In genomic region chr15:80989110-80989517, GRCh38 we compare ENCODE assay signal across 8 cellular contexts. TPM values are rescaled to one million over a fixed set of nuclear protein-coding genes. Genes with fewer than 3 reads are reported as not detected.
DNase-seq lines count a peak whose midpoint lies in the region; ATAC-seq lines count a peak whose summit lies in the region.

No MANE protein-coding gene starts in this region.

- DNase-seq in activated T-helper 2 cell treated with anti-CD3 and anti-CD28 coated beads, Interferon-gamma antibody, Interleukin-2, Interleukin-4, amounts not matched to agents 10 μg/mL and 5 μg/mL and 100 μg/mL, durations not matched to agents 14 hours and 24 hours and 36 hours (ENCODE audit: low spot score): no peak
- DNase-seq in iPS-NIHi11 (ENCODE audit: low spot score): peak; percentile 39
- no peak for DNase-seq in AG20443 (ENCODE audit: low spot score)
- no peak for DNase-seq in NCI-H1694 treated with DMSO at 0.1 percent for 48 hours (lab: John Stamatoyannopoulos, UW)

- H3K9me3 Mint-ChIP-seq in activated T-helper 2 cell treated with anti-CD3 and anti-CD28 coated beads, Interferon-gamma antibody, Interleukin-2, Interleukin-4, amounts not matched to agents 10 μg/mL and 5 μg/mL and 100 μg/mL, durations not matched to agents 14 hours and 24 hours and 36 hours: no peaks in the 10 kb centered on the region
- no peaks in the 10 kb centered on the region for H3K9me3 Mint-ChIP-seq in stimulated activated memory B cell treated with anti-CD40 and anti-IgM and Interleukin-4, amounts not matched to agents 10 μg/mL and 1 μg/mL and 100 μg/mL, for 72 hours

- intact Hi-C loops in activated T-helper 2 cell treated with anti-CD3 and anti-CD28 coated beads, Interferon-gamma antibody, Interleukin-2, Interleukin-4, amounts not matched to agents 10 μg/mL and 5 μg/mL and 100 μg/mL, durations not matched to agents 14 hours and 24 hours and 36 hours (cut with micrococcal nuclease): loop anchor here (5.0 kb wide), 2 partner anchors 33 to 292 kb away; partner anchors contain the start of gene ABHD17C

- ATAC-seq in HG03045 (IDR thresholded peaks at IDR 0.05; ENCODE audit: unreplicated experiment) (peak; percentile 2), HG03439 (IDR thresholded peaks at IDR 0.05; ENCODE audit: unreplicated experiment) (no peak)
- peak; percentile 0 for ATAC-seq in stimulated activated memory B cell treated with anti-CD40 and anti-IgM and Interleukin-4, amounts not matched to agents 10 μg/mL and 1 μg/mL and 100 μg/mL, for 72 hours

- H3K4me3 ChIP-seq in GM08714 (ENCODE audit: low read length): peak overlapping the region; percentile 99

- H3K4me3 Mint-ChIP-seq in activated T-helper 2 cell treated with anti-CD3 and anti-CD28 coated beads, Interferon-gamma antibody, Interleukin-2, Interleukin-4, amounts not matched to agents 10 μg/mL and 5 μg/mL and 100 μg/mL, durations not matched to agents 14 hours and 24 hours and 36 hours (ENCODE audit: low read depth): peak overlapping the region; percentile 97
- H3K4me3 Mint-ChIP-seq in stimulated activated memory B cell treated with anti-CD40 and anti-IgM and Interleukin-4, amounts not matched to agents 10 μg/mL and 1 μg/mL and 100 μg/mL, for 72 hours: peak overlapping the region; percentile 92

- peaks cover 29% of the 10 kb centered on the region for H3K36me3 Mint-ChIP-seq in activated T-helper 2 cell treated with anti-CD3 and anti-CD28 coated beads, Interferon-gamma antibody, Interleukin-2, Interleukin-4, amounts not matched to agents 10 μg/mL and 5 μg/mL and 100 μg/mL, durations not matched to agents 14 hours and 24 hours and 36 hours (ENCODE audit: low read depth)
- H3K36me3 Mint-ChIP-seq in stimulated activated memory B cell treated with anti-CD40 and anti-IgM and Interleukin-4, amounts not matched to agents 10 μg/mL and 1 μg/mL and 100 μg/mL, for 72 hours: peaks cover 9% of the 10 kb centered on the region

- H3K27ac Mint-ChIP-seq in activated T-helper 2 cell treated with anti-CD3 and anti-CD28 coated beads, Interferon-gamma antibody, Interleukin-2, Interleukin-4, amounts not matched to agents 10 μg/mL and 5 μg/mL and 100 μg/mL, durations not matched to agents 14 hours and 24 hours and 36 hours: peak overlapping the region; percentile 92
- H3K27ac Mint-ChIP-seq in stimulated activated memory B cell treated with anti-CD40 and anti-IgM and Interleukin-4, amounts not matched to agents 10 μg/mL and 1 μg/mL and 100 μg/mL, for 72 hours: peak overlapping the region; percentile 91

- H3K4me1 Mint-ChIP-seq in activated T-helper 2 cell treated with anti-CD3 and anti-CD28 coated beads, Interferon-gamma antibody, Interleukin-2, Interleukin-4, amounts not matched to agents 10 μg/mL and 5 μg/mL and 100 μg/mL, durations not matched to agents 14 hours and 24 hours and 36 hours (ENCODE audit: low read depth): peaks cover 54% of the 10 kb centered on the region
- H3K4me1 Mint-ChIP-seq in stimulated activated memory B cell treated with anti-CD40 and anti-IgM and Interleukin-4, amounts not matched to agents 10 μg/mL and 1 μg/mL and 100 μg/mL, for 72 hours: peaks cover 50% of the 10 kb centered on the region

- no peaks in the 10 kb centered on the region for H3K27me3 Mint-ChIP-seq in activated T-helper 2 cell treated with anti-CD3 and anti-CD28 coated beads, Interferon-gamma antibody, Interleukin-2, Interleukin-4, amounts not matched to agents 10 μg/mL and 5 μg/mL and 100 μg/mL, durations not matched to agents 14 hours and 24 hours and 36 hours (ENCODE audit: low read depth)
- H3K27me3 Mint-ChIP-seq in stimulated activated memory B cell treated with anti-CD40 and anti-IgM and Interleukin-4, amounts not matched to agents 10 μg/mL and 1 μg/mL and 100 μg/mL, for 72 hours: no peaks in the 10 kb centered on the region

RNA-seq across cellular contexts. Expression of gene MESD, which starts 0.5 kb away (rescaled TPM):
- 27.0 and 28.6 TPM in 2 replicates for total RNA-seq in activated T-helper 2 cell treated with anti-CD3 and anti-CD28 coated beads, Interferon-gamma antibody, Interleukin-2, Interleukin-4, amounts not matched to agents 10 μg/mL and 5 μg/mL and 100 μg/mL, durations not matched to agents 14 hours and 24 hours and 36 hours

RNA-seq across cellular contexts. Expression of gene TLNRD1, which starts 11.6 kb away (rescaled TPM):
- 18.5 and 19.1 TPM in 2 replicates for total RNA-seq in activated T-helper 2 cell treated with anti-CD3 and anti-CD28 coated beads, Interferon-gamma antibody, Interleukin-2, Interleukin-4, amounts not matched to agents 10 μg/mL and 5 μg/mL and 100 μg/mL, durations not matched to agents 14 hours and 24 hours and 36 hours
